Comparison of ENCODE assay signal across 9 cellular contexts in genomic region chr2:69125816-69126215, GRCh38.
"Had no signal": no experiment of that assay in that cellular context is flagged by ENCODE, and none has a peak within 500 bp of the region (broad histone marks: within the 10 kb centered on the region; RNA-seq: fewer than 3 reads in every experiment).

No MANE protein-coding gene starts in this region.

- H3K4me3 ChIP-seq: GM23248, HAP-1, K562 had no signal

- H3K9me3 Mint-ChIP-seq: HFFc6 had no signal

- H3K27ac ChIP-seq: GM23248 had no signal

- H3K36me3 ChIP-seq: HAP-1 had no signal

- H2AFZ ChIP-seq: GM23248 had no signal

- H3K4me1 ChIP-seq: HAP-1 had no signal

- H3K27ac Mint-ChIP-seq: HFFc6 had no signal

- H3K9ac ChIP-seq: GM23248 had no signal

- FAIRE-seq: HTR-8/SVneo, K562 had no signal

- ATAC-seq: HCT116, K562 had no signal

- DNase-seq: GM23248, GOT3, H7, HFFc6, KG1 had no signal

- H3K4me3 Mint-ChIP-seq: HFFc6 had no signal

- H3K9me3 ChIP-seq: HAP-1 had no signal
